ENCODE assay signal across 8 cellular contexts in the genomic region with DNA sequence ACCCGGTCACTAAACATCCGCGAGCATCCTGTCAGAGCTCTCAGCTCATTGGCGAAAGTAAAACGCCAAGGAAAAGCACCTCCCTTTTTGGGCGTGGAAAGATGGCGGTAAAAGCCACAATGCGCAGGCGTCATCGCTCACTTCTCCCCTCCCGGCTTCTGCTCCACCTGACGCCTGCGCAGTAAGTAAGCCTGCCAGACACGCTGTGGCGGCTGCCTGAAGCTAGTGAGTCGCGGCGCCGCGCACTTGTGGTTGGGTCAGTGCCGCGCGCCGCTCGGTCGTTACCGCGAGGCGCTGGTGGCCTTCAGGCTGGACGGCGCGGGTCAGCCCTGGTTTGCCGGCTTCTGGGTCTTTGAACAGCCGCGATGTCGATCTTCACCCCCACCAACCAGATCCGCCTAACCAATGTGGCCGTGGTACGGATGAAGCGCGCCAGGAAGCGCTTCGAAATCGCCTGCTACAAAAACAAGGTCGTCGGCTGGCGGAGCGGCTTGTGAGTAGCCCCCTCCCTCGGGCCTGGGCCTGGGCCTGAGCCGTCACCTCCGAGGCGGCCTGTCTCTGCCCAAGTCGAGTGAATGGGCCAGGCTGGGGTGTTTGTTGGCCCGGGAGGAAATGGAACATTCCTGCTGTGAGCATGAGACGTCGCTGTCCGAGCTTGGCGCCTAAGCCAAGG. TPM values are rescaled to one million over a fixed set of nuclear protein-coding genes. Genes with fewer than 3 reads are reported as not detected.
DNase-seq lines count a peak whose midpoint lies in the region; ATAC-seq and TF ChIP-seq lines count a peak whose summit lies in the region.
"Not testable (repeated sequence)": the region's sequence is repeated elsewhere in the genome, so short reads cannot be mapped to it uniquely, and the experiment has no call there.

No MANE protein-coding gene starts in this region.

- H3K4me3 ChIP-seq in adrenal gland (peak overlapping the region in 2 of 4 donors; percentile 57 to 70), heart right ventricle (peak overlapping the region; percentile 48 to 92 (median 80))

- TF ChIP-seq CTCF in GM13976 (IDR thresholded peaks at IDR 0.05; ENCODE audit: borderline replicate concordance, control extremely low read depth, extremely low read depth, insufficient read depth, missing control alignments); adrenal gland (IDR thresholded peaks at IDR 0.05); heart right ventricle (IDR thresholded peaks at IDR 0.05); type B pancreatic cell (conservative IDR thresholded peaks at IDR 0.05): not testable (repeated sequence)

- H3K36me3 ChIP-seq in adrenal gland (replicated peaks in 1 of 2) (peaks cover 0 to 31% of the 10 kb centered on the region in 2 donors), heart right ventricle (peaks cover 0 to 37% (median 29%) of the 10 kb centered on the region in 9 donors)

- not testable (repeated sequence) for H3K9me3 ChIP-seq in adrenal gland (replicated peaks in 1 of 3); heart right ventricle

- in situ Hi-C loops in GM13976 (cut with MboI; ENCODE audit: low sequenced_read_pairs, unreplicated experiment): not testable (repeated sequence)

- peak; percentile 45 for ATAC-seq in HG02852 (IDR thresholded peaks at IDR 0.05; ENCODE audit: unreplicated experiment)
- peak; percentile 83 to 94 (median 87) for ATAC-seq in heart right ventricle

- H3K27me3 Mint-ChIP-seq in type B pancreatic cell: not testable (repeated sequence)

- WGBS in adrenal gland, 4 donors: 0 to 1% (median 0%) methylated on average over 12 to 58 of the region's 58 CpGs
- WGBS in heart right ventricle, 2 donors: 0 to 1% methylated on average over 58 of the region's 58 CpGs

- H3K27ac ChIP-seq in adrenal gland: peak overlapping the region; percentile 83 to 98 (median 97)
- peak overlapping the region; percentile 89 to 99 (median 97) for H3K27ac ChIP-seq in heart right ventricle

- DNase-seq in GM13976 (ENCODE audit: low spot score) (peak; percentile 81), NCI-H1436 treated with DMSO at 0.1 percent for 48 hours (lab: John Stamatoyannopoulos, UW) (peak; percentile 92), T follicular helper cell (ENCODE audit: low read depth) (peak; percentile 95), adrenal gland (peak; percentile 96 to 99 (median 98)), heart right ventricle (peak; percentile 91 to 98), pons (ENCODE audit: low spot score) (peak; percentile 98), type B pancreatic cell (ENCODE audit: extremely low spot score, unreplicated experiment) (peak; percentile 94)

- H3K4me3 Mint-ChIP-seq in type B pancreatic cell: peak overlapping the region; percentile 96

- H3K9me3 Mint-ChIP-seq in type B pancreatic cell: not testable (repeated sequence)

- H3K27me3 ChIP-seq in adrenal gland, heart right ventricle: not testable (repeated sequence)

- peak; percentile 97 to 99 for TF ChIP-seq POLR2A in adrenal gland (IDR thresholded peaks at IDR 0.05)

- intact Hi-C loops in adrenal gland (cut with DNase I): not testable (repeated sequence)
- intact Hi-C loops in heart right ventricle (cut with DNase I): loop anchor here in 7 of 10 donors (5.0 to 10.0 kb wide), 3 partner anchors 83 to 95 kb away; partner anchors contain the start of gene POM121 (in 1 of the 7)

- H3K4me1 Mint-ChIP-seq in type B pancreatic cell (ENCODE audit: unreplicated experiment): peaks cover 15% of the 10 kb centered on the region

- H3K4me1 ChIP-seq in adrenal gland (replicated peaks in 1 of 2): peaks cover 5 to 22% of the 10 kb centered on the region in 2 donors
- peaks cover 8 to 43% (median 28%) of the 10 kb centered on the region in 9 donors for H3K4me1 ChIP-seq in heart right ventricle

- peaks cover 13% of the 10 kb centered on the region for H3K36me3 Mint-ChIP-seq in type B pancreatic cell

- peak overlapping the region; percentile 98 for H3K27ac Mint-ChIP-seq in type B pancreatic cell

RNA-seq across cellular contexts. Expression of gene TYW1B, which starts 1.4 kb away (rescaled TPM):
- total RNA-seq in adrenal gland: 1 to 10 TPM in 7 of 8 donors, under 1 TPM in 1; 0.72 to 8.7 (median 2.5) TPM
- polyA plus RNA-seq in adrenal gland: 1 to 10 TPM; 1.3 to 3.6 (median 1.8) TPM
- total RNA-seq in heart right ventricle: 1 to 10 TPM; 1.1 to 4.7 (median 1.9) TPM
- 1 to 10 TPM in 1 of 2 donors, under 1 TPM in 1; 0.90 to 1.5 TPM for polyA plus RNA-seq in heart right ventricle
- 2.2 and 3.1 TPM in 2 replicates for total RNA-seq in type B pancreatic cell (ENCODE audit: low replicate concordance)
